ENCODE assay signal across 8 cellular contexts in the genomic region with DNA sequence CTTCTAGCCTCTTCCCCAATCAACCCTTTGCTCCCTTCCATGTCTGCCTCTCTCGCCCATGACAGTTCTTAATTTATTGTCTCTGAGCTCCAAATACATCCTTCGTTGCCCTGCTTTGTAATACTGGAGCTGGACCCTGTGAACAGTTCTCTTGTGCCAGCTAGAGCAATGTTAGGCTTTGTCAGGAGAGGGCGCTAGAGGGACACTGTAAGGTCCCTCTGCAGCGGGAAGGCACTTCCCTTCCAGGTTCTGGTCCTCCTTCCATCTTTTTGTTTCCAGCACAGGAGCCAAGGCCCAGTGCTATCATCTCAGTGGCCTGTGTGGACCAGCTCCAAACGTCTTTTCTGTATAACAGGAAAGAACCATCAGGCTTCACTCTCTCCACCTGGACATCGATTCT.
DNase-seq lines count a peak whose midpoint lies in the region; ATAC-seq, FAIRE-seq and TF ChIP-seq lines count a peak whose summit lies in the region.

No MANE protein-coding gene starts in this region.

- ATAC-seq in Panc1: peak; percentile 60

- TF ChIP-seq EP300 in ovary (IDR thresholded peaks at IDR 0.05): no peak

- no peak overlapping the region for H3K27ac ChIP-seq in Panc1 (ENCODE audit: low read length)
- no peak overlapping the region for H3K27ac ChIP-seq in substantia nigra (ENCODE audit: low read depth, low read length, poor library complexity, severe bottlenecking)
- no peak overlapping the region for H3K27ac ChIP-seq in ovary

- POLR2A ChIA-PET in BJ (lab: Charles Lee) (no interaction called here), Panc1 (lab: Charles Lee) (no interaction called here)

- H3K27me3 ChIP-seq in BJ (ENCODE audit: control insufficient read depth, insufficient read depth, low read length) (peaks cover 2% of the 10 kb centered on the region), Panc1 (ENCODE audit: control insufficient read depth, insufficient read depth, low read length) (peaks cover 16% of the 10 kb centered on the region), ovary (no peaks in the 10 kb centered on the region)

- 40 to 41% (median 40%) methylated on average over 6 of the region's 6 CpGs for WGBS in ovary, 3 donors

- BruUV-seq in Panc1 (replicated peaks; lab: Mats Ljungman, UMichigan): no TSS peak

- intact Hi-C loops in Panc1 (cut with micrococcal nuclease; ENCODE audit: unreplicated experiment) (no loop called here), ovary (cut with DNase I) (no loop called here)

- H3K4me3 ChIP-seq in BJ (ENCODE audit: low read depth, low read length) (no peak overlapping the region), Panc1 (ENCODE audit: low read depth in 2 of 2, low read length in 2 of 2) (no peak overlapping the region), foreskin fibroblast (ENCODE audit: low read depth in 1 of 2, low read length in 2 of 2) (no peak overlapping the region), ovary (no peak overlapping the region)

- in situ Hi-C loops in Panc1 (cut with HindIII; ENCODE audit: low pct_unique_long_range_greater_than_20kb, low sequenced_read_pairs): no loop called here

- H3K4me1 ChIP-seq in Panc1 (ENCODE audit: control insufficient read depth, insufficient read depth, low read length) (no peaks in the 10 kb centered on the region), ovary (ENCODE audit: insufficient read depth) (no peaks in the 10 kb centered on the region)

- H3K9me3 ChIP-seq in Panc1 (ENCODE audit: control insufficient read depth, insufficient read depth, low read depth, low read length) (no peaks in the 10 kb centered on the region), ovary (no peaks in the 10 kb centered on the region)

- DNase-seq in BJ (ENCODE audit: low read depth) (no peak), Panc1 (ENCODE audit: low read depth, low spot score) (no peak), foreskin fibroblast (peak; percentile 9 to 46), substantia nigra (lab: John Stamatoyannopoulos, UW) (no peak), T-helper 9 cell (no peak), ovary (no peak), RCC 7860 (ENCODE audit: low spot score) (no peak)

- TF ChIP-seq CTCF in BJ (IDR thresholded peaks at IDR 0.05; ENCODE audit: insufficient read depth, low read depth, low read length): peak; percentile 53
- peak; percentile 60; the same call in 1 of the 2 replicates for TF ChIP-seq CTCF in GM12874 (IDR thresholded peaks at IDR 0.05; ENCODE audit: insufficient read depth, low read depth, low read length)
- no peak; the same call in 1 of the 2 replicates for TF ChIP-seq CTCF in Panc1 (IDR thresholded peaks at IDR 0.05)
- TF ChIP-seq CTCF in foreskin fibroblast (IDR thresholded peaks at IDR 0.05; ENCODE audit: low read depth, low read length): peak; percentile 47
- TF ChIP-seq CTCF in ovary (IDR thresholded peaks at IDR 0.05): no peak

- CTCF ChIA-PET in BJ (lab: Yijun Ruan, JAX): interaction anchor here (0.7 to 3.4 kb wide), 9 partner anchors 9 to 1375 kb away, joined by 3 to 14 read pairs (median 4); no protein-coding TSS in a partner anchor
- CTCF ChIA-PET in Panc1 (lab: Charles Lee): interaction anchor here (0.6 to 0.7 kb wide), 3 partner anchors 59 to 753 kb away, joined by 4 read pairs; no protein-coding TSS in a partner anchor

- no peak for TF ChIP-seq POLR2A in ovary (IDR thresholded peaks at IDR 0.05)

- no peak for FAIRE-seq in RCC 7860 (lab: Jason Lieb, UNC)

- H3K36me3 ChIP-seq in BJ (ENCODE audit: control insufficient read depth, insufficient read depth, low read length) (peaks cover 3% of the 10 kb centered on the region; the same call in 1 of the 2 replicates), Panc1 (ENCODE audit: control insufficient read depth, insufficient read depth, low read length) (no peaks in the 10 kb centered on the region), ovary (no peaks in the 10 kb centered on the region)

Comparison
In these comparisons a context has a peak if more than half of its experiments do, and no peak if none do; other contexts are left out.
1. DNase-seq: peak in foreskin fibroblast (2 of 2); none in BJ (single experiment), Panc1 (single experiment), substantia nigra (0 of 49), T-helper 9 cell (single experiment), ovary (0 of 5) and RCC 7860 (single experiment).
2. CTCF ChIP-seq: peak in BJ (single experiment), GM12874 (single experiment) and foreskin fibroblast (single experiment); none in Panc1 (single experiment) and ovary (0 of 3).